Comparison of ENCODE assay signal across 8 cellular contexts in the genomic region with DNA sequence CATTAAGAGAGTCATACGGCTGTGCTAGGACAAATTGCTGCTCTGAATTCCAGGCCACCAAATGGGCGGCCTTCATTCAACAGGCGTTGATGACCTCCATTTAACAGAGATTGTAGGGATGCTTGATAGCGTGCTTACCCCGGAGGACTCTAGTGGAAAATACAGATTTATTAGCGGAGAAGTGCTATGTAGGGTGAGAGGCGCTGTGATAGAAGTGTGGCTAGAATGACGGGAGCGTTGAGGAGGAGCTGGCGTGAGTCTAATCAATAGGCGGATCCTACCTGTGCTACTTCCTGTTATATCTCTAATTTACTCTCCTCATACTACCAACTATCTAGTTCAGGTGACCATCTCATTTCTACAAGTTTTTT. TPM values are rescaled to one million over a fixed set of nuclear protein-coding genes. Genes with fewer than 3 reads are reported as not detected.
A peak's percentile ranks its signal among the peaks of the same experiment; 100 is the strongest.
DNase-seq lines count a peak whose midpoint lies in the region; ATAC-seq and TF ChIP-seq lines count a peak whose summit lies in the region.

No MANE protein-coding gene starts in this region.

- TF ChIP-seq POLR2A in heart left ventricle (IDR thresholded peaks at IDR 0.05), result no peak

- intact Hi-C loops in heart left ventricle (cut with DNase I) (loop anchor here in 1 of 10 donors (5.0 kb wide), 1 partner anchor 71 kb away; a partner anchor contains a TSS), Right ventricle myocardium superior (cut with DNase I) (no loop called here)

- H3K4me3 Mint-ChIP-seq in neural progenitor cell, result peak overlapping the region; percentile 99

- ATAC-seq in heart left ventricle (no peak), Right ventricle myocardium superior (ENCODE audit: poor library complexity) (no peak), HG03159 (IDR thresholded peaks at IDR 0.05; ENCODE audit: unreplicated experiment) (peak; percentile 27)

- no peaks in the 10 kb centered on the region for H3K27me3 ChIP-seq in heart left ventricle
- no peaks in the 10 kb centered on the region for H3K27me3 ChIP-seq in endocrine pancreas (ENCODE audit: control insufficient read depth, insufficient read depth, low read length)
- no peaks in the 10 kb centered on the region for H3K27me3 ChIP-seq in neural progenitor cell

- DNase-seq in heart left ventricle (no peak), Right ventricle myocardium superior (no peak), SK-N-DZ (ENCODE audit: low spot score) (peak; percentile 47), neural progenitor cell (ENCODE audit: low spot score) (no peak), GM19240 (ENCODE audit: insufficient read length, low spot score) (no peak), NCI-H524 treated with DMSO at 0.1 percent for 48 hours (lab: John Stamatoyannopoulos, UW) (no peak)

- H2AFZ ChIP-seq in neural progenitor cell (replicated peaks), result peak overlapping the region; percentile 98

- H3K27ac ChIP-seq in heart left ventricle (peak overlapping the region in 11 of 12 donors; percentile 72 to 92 (median 82)), neural progenitor cell (no peak overlapping the region)

- peaks cover 3% of the 10 kb centered on the region for H3K27me3 Mint-ChIP-seq in neural progenitor cell (ENCODE audit: insufficient read depth, low read depth)

- H3K27ac Mint-ChIP-seq in neural progenitor cell, result peak overlapping the region; percentile 98

- peaks cover 29% of the 10 kb centered on the region for H3K79me2 ChIP-seq in neural progenitor cell (ENCODE audit: low read depth)

- TF ChIP-seq CTCF in heart left ventricle (IDR thresholded peaks at IDR 0.05), result no peak
- no peak for TF ChIP-seq CTCF in neural progenitor cell (IDR thresholded peaks at IDR 0.05)

- H3F3A ChIP-seq in neural progenitor cell (ENCODE audit: low read depth), result peaks cover 4% of the 10 kb centered on the region

- H3K36me3 Mint-ChIP-seq in neural progenitor cell, result peaks cover 13% of the 10 kb centered on the region

- H3K4me1 Mint-ChIP-seq in neural progenitor cell, result peaks cover 22% of the 10 kb centered on the region

- peak overlapping the region; percentile 97 for H3K4me2 ChIP-seq in neural progenitor cell

- H3K4me1 ChIP-seq in heart left ventricle (peaks cover 0 to 27% (median 15%) of the 10 kb centered on the region in 12 donors), endocrine pancreas (ENCODE audit: control insufficient read depth, insufficient read depth, low read length) (no peaks in the 10 kb centered on the region), neural progenitor cell (peaks cover 4% of the 10 kb centered on the region)

- no peaks in the 10 kb centered on the region for H4K20me1 ChIP-seq in neural progenitor cell (ENCODE audit: low read depth)

- 1% methylated on average over 11 of the region's 11 CpGs for WGBS in heart left ventricle, 4 donors

- peak overlapping the region; percentile 91 for H3K9ac ChIP-seq in endocrine pancreas (ENCODE audit: control insufficient read depth, insufficient read depth, low read length)
- H3K9ac ChIP-seq in neural progenitor cell, result peak overlapping the region; percentile 72

- H3K9me3 ChIP-seq in heart left ventricle (no peaks in the 10 kb centered on the region), endocrine pancreas (ENCODE audit: control insufficient read depth, low read length) (no peaks in the 10 kb centered on the region), neural progenitor cell (ENCODE audit: low read depth) (no peaks in the 10 kb centered on the region)

- H3K36me3 ChIP-seq in heart left ventricle (peaks cover 0 to 23% (median 13%) of the 10 kb centered on the region in 9 donors), endocrine pancreas (ENCODE audit: control insufficient read depth, insufficient read depth, low read length) (no peaks in the 10 kb centered on the region), neural progenitor cell (no peaks in the 10 kb centered on the region)

- H3K4me3 ChIP-seq in heart left ventricle (peak overlapping the region; percentile 56 to 99 (median 84)), endocrine pancreas (ENCODE audit: control insufficient read depth, insufficient read depth, low read length) (peak overlapping the region; percentile 83), neural progenitor cell (peak overlapping the region; percentile 70)

- H3K9me3 Mint-ChIP-seq in neural progenitor cell, result no peaks in the 10 kb centered on the region

RNA-seq across cellular contexts. Expression of a gene that starts 0.7 kb away (rescaled TPM):
- 10 to 100 TPM; 45.7 to 94.1 (median 59.6) TPM for total RNA-seq in heart left ventricle
- 10 to 100 TPM; 39.8 to 67.7 TPM for polyA plus RNA-seq in heart left ventricle
- total RNA-seq in Right ventricle myocardium superior, result 56.4 TPM
- polyA plus RNA-seq in SK-N-DZ (2014; cell fraction: cytosol; rRNA removed), result 128 and 131 TPM in 2 replicates
- polyA plus RNA-seq in SK-N-DZ (2014; cell fraction: nucleus; rRNA removed), result 61.6 and 78.8 TPM in 2 replicates
- total RNA-seq in neural progenitor cell (ENCODE audit: low replicate concordance), result 32.1 and 39.2 TPM in 2 replicates

RNA-seq across cellular contexts. Expression of a gene that starts 15.1 kb away (rescaled TPM):
- total RNA-seq in heart left ventricle (1 to 10 TPM; 3.7 to 7.9 (median 5.0) TPM), Right ventricle myocardium superior (6.3 TPM), neural progenitor cell (ENCODE audit: low replicate concordance) (0.34 and 0.45 TPM in 2 replicates)
- polyA plus RNA-seq in heart left ventricle, result 1 to 10 TPM; 4.4 to 5.2 TPM
- polyA plus RNA-seq in SK-N-DZ (2014; cell fraction: cytosol; rRNA removed), result not detected in 2 replicates
- 0.30 TPM in 1 of 2 replicates, not detected in the other for polyA plus RNA-seq in SK-N-DZ (2014; cell fraction: nucleus; rRNA removed)
